16 cellular contexts compared by ENCODE assay signal in the genomic region with DNA sequence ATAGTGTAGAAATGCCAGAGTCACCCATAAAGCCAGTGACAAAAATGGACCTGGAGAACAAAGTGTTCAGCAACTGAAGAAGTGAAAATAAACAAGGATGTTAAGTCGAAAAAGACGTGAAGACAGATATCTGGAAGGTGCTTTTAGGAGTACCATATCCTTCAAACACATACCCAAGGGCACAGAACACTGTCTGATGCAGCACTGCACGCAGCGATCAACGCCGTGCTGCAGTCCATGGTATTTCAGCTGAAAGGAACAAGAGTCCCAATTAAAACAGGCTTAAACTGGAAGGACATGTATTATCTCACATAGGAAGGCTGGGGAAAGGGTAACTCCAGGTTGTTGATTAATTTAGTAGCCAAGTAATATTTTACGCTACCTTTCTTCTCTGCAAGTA.
"Had no signal": no experiment of that assay in that cellular context is flagged by ENCODE, and none has a peak within 500 bp of the region (broad histone marks: within the 10 kb centered on the region; RNA-seq: fewer than 3 reads in every experiment).

No MANE protein-coding gene starts in this region.

- H3K4me3 ChIP-seq: skin epidermis had no signal

- H3K27ac ChIP-seq: skin epidermis had no signal

- ATAC-seq: activated CD8-positive, alpha-beta memory T cell treated with anti-CD3 and anti-CD28 coated beads, Interleukin-2, amount 10 ng/mL, durations not matched to agents 7 days and 5 days; left colon; natural killer cell treated with Interleukin-12 subunit alpha and Interleukin-12 subunit beta and Interleukin-15 and Interleukin-18, amount 100 ng/mL, for 72 hours; T-cell had no signal

- DNase-seq: activated B cell treated with CpG ODN at 0.5 μM for 24 hours; activated CD4-positive, alpha-beta memory T cell treated with anti-CD3 and anti-CD28 coated beads, Interleukin-2, amount 10 ng/mL, durations not matched to agents 7 days and 5 days; activated CD4-positive, alpha-beta T cell treated with anti-CD3 and anti-CD28 coated beads for 48 hours; activated CD8-positive, alpha-beta memory T cell treated with anti-CD3 and anti-CD28 coated beads, Interleukin-2, amount 10 ng/mL, durations not matched to agents 7 days and 5 days; activated naive CD4-positive, alpha-beta T cell treated with Interleukin-2 at 50 U/mL for 16 hours; activated naive CD8-positive, alpha-beta T cell treated with anti-CD3 and anti-CD28 coated beads, Interleukin-2, amount 10 ng/mL, durations not matched to agents 7 days and 5 days; cortex of kidney; erythroblast; left colon; nucleus accumbens; stimulated activated CD4-positive, alpha-beta T cell treated with anti-CD3 and anti-CD28 coated beads, Interleukin-15, amount 100 ng/mL, for 24 hours; stimulated activated CD4-positive, alpha-beta T cell treated with anti-CD3 and anti-CD28 coated beads, Interleukin-4, amount 100 ng/mL, for 1 hour; T-cell; T-helper 9 cell had no signal
